ENCODE assay signal across 16 cellular contexts in genomic region chr20:62404761-62405107, GRCh38. TPM values are rescaled to one million over a fixed set of nuclear protein-coding genes. Genes with fewer than 3 reads are reported as not detected.
A peak's percentile ranks its signal among the peaks of the same experiment; 100 is the strongest.
DNase-seq lines count a peak whose midpoint lies in the region; ATAC-seq and TF ChIP-seq lines count a peak whose summit lies in the region.
"Had no signal": no experiment of that assay in that cellular context is flagged by ENCODE, and none has a peak within 500 bp of the region (broad histone marks: within the 10 kb centered on the region; RNA-seq: fewer than 3 reads in every experiment).

No MANE protein-coding gene starts in this region.

- no peak for ATAC-seq in activated naive CD8-positive, alpha-beta T cell treated with anti-CD3 and anti-CD28 coated beads, Interleukin-2, amount 50 U/mL, for 24 hours
- ATAC-seq in HG03520 (IDR thresholded peaks at IDR 0.05; ENCODE audit: unreplicated experiment): no peak

- H3K4ac ChIP-seq in neuronal stem cell (ENCODE audit: low read length): no peak overlapping the region

- H3K4me3 Mint-ChIP-seq in activated naive CD8-positive, alpha-beta T cell: peak overlapping the region; percentile 32
- H3K4me3 Mint-ChIP-seq in activated naive CD8-positive, alpha-beta T cell treated with anti-CD3 and anti-CD28 coated beads, Interleukin-2, amount 50 U/mL, for 24 hours: no peak overlapping the region
- H3K4me3 Mint-ChIP-seq in IgD-negative memory B cell: peak overlapping the region in 3 of 4 donors; percentile 16 to 66 (median 65)
- H3K4me3 Mint-ChIP-seq in activated T-helper 1 cell treated with anti-CD3 and anti-CD28 coated beads, Interleukin-12 subunit alpha, Interleukin-12 subunit beta, Interleukin-2, Interleukin-4 antibody, amounts not matched to agents 30 ng/mL and 10 ng/mL and 1 ng/mL, durations not matched to agents 14 hours and 24 hours and 36 hours: peak overlapping the region; percentile 84

- WGBS in neuronal stem cell (ENCODE audit: extremely low coverage in 2 of 2, insufficient read length in 2 of 2, insufficient replicate concordance in 1 of 2), 2 donors: no CpG with 5 or more reads among the region's 12 CpGs

- H3K9ac ChIP-seq in neuronal stem cell (ENCODE audit: low read depth, low read length, poor library complexity): peak overlapping the region; percentile 7

- no peak overlapping the region for H3K18ac ChIP-seq in neuronal stem cell (ENCODE audit: low read length)

- H3K23ac ChIP-seq in neuronal stem cell (ENCODE audit: low read depth, low read length, poor library complexity): peak overlapping the region; percentile 8

- H3K36me3 ChIP-seq in neuronal stem cell (replicated peaks in 1 of 2; ENCODE audit: control insufficient read depth in 2 of 2, insufficient read depth in 2 of 2, low read length in 2 of 2) (peaks cover 5 to 7% of the 10 kb centered on the region in 2 donors), brain microvascular endothelial cell (replicated peaks) (no peaks in the 10 kb centered on the region)

- H3K27ac ChIP-seq in neuronal stem cell (replicated peaks; ENCODE audit: low read length) (no peak overlapping the region), brain microvascular endothelial cell (no peak overlapping the region)
- H3K27ac ChIP-seq: C4-2B had no signal

- H2AK5ac ChIP-seq in neuronal stem cell (ENCODE audit: low read depth, low read length): peak overlapping the region; percentile 28

- H3K27me3 Mint-ChIP-seq in activated naive CD8-positive, alpha-beta T cell: no peaks in the 10 kb centered on the region
- no peaks in the 10 kb centered on the region for H3K27me3 Mint-ChIP-seq in activated naive CD8-positive, alpha-beta T cell treated with anti-CD3 and anti-CD28 coated beads, Interleukin-2, amount 50 U/mL, for 24 hours
- H3K27me3 Mint-ChIP-seq in IgD-negative memory B cell: no peaks in the 10 kb centered on the region
- H3K27me3 Mint-ChIP-seq in activated T-helper 1 cell treated with anti-CD3 and anti-CD28 coated beads, Interleukin-12 subunit alpha, Interleukin-12 subunit beta, Interleukin-2, Interleukin-4 antibody, amounts not matched to agents 30 ng/mL and 10 ng/mL and 1 ng/mL, durations not matched to agents 14 hours and 24 hours and 36 hours (ENCODE audit: insufficient read depth): no peaks in the 10 kb centered on the region

- H3K36me3 Mint-ChIP-seq in activated naive CD8-positive, alpha-beta T cell: no peaks in the 10 kb centered on the region
- no peaks in the 10 kb centered on the region for H3K36me3 Mint-ChIP-seq in activated naive CD8-positive, alpha-beta T cell treated with anti-CD3 and anti-CD28 coated beads, Interleukin-2, amount 50 U/mL, for 24 hours (ENCODE audit: low read depth)
- no peaks in the 10 kb centered on the region for H3K36me3 Mint-ChIP-seq in IgD-negative memory B cell
- peaks cover 7% of the 10 kb centered on the region for H3K36me3 Mint-ChIP-seq in activated T-helper 1 cell treated with anti-CD3 and anti-CD28 coated beads, Interleukin-12 subunit alpha, Interleukin-12 subunit beta, Interleukin-2, Interleukin-4 antibody, amounts not matched to agents 30 ng/mL and 10 ng/mL and 1 ng/mL, durations not matched to agents 14 hours and 24 hours and 36 hours (ENCODE audit: low read depth)

- H3K27me3 ChIP-seq in neuronal stem cell (ENCODE audit: control insufficient read depth in 3 of 3, insufficient read depth in 3 of 3, low read depth in 1 of 3, low read length in 3 of 3) (peaks cover 0 to 22% (median 4%) of the 10 kb centered on the region in 3 experiments), brain microvascular endothelial cell (replicated peaks) (no peaks in the 10 kb centered on the region)

- peak overlapping the region; percentile 31 for H2BK12ac ChIP-seq in neuronal stem cell (ENCODE audit: low read length)

- H3K79me1 ChIP-seq in neuronal stem cell (ENCODE audit: low read depth, low read length): peaks cover 21% of the 10 kb centered on the region

- no peak overlapping the region for H3K4me2 ChIP-seq in neuronal stem cell (ENCODE audit: insufficient read depth, low read length, poor library complexity, severe bottlenecking)

- no peak overlapping the region for H3K14ac ChIP-seq in neuronal stem cell (ENCODE audit: low read length)

- intact Hi-C loops in activated T-helper 1 cell treated with anti-CD3 and anti-CD28 coated beads, Interleukin-12 subunit alpha, Interleukin-12 subunit beta, Interleukin-2, Interleukin-4 antibody, amounts not matched to agents 30 ng/mL and 10 ng/mL and 1 ng/mL, durations not matched to agents 14 hours and 24 hours and 36 hours (cut with micrococcal nuclease): loop anchor here (5.0 kb wide), 3 partner anchors 213 to 458 kb away; partner anchors contain the start of genes LSM14B and TCFL5

- no peak overlapping the region for H3K4me3 ChIP-seq in neuronal stem cell (ENCODE audit: low read length in 2 of 2)
- H3K4me3 ChIP-seq in brain microvascular endothelial cell (ENCODE audit: low read depth, low read length): no peak overlapping the region

- peak overlapping the region; percentile 19 for H2BK15ac ChIP-seq in neuronal stem cell (ENCODE audit: low read length)

- in situ Hi-C loops in brain microvascular endothelial cell (cut with HindIII; ENCODE audit: low pct_ligation_motif_present, low sequenced_read_pairs): no loop called here

- H3K27ac Mint-ChIP-seq in activated naive CD8-positive, alpha-beta T cell: no peak overlapping the region
- H3K27ac Mint-ChIP-seq in activated naive CD8-positive, alpha-beta T cell treated with anti-CD3 and anti-CD28 coated beads, Interleukin-2, amount 50 U/mL, for 24 hours: no peak overlapping the region
- H3K27ac Mint-ChIP-seq in IgD-negative memory B cell: no peak overlapping the region
- no peak overlapping the region for H3K27ac Mint-ChIP-seq in activated T-helper 1 cell treated with anti-CD3 and anti-CD28 coated beads, Interleukin-12 subunit alpha, Interleukin-12 subunit beta, Interleukin-2, Interleukin-4 antibody, amounts not matched to agents 30 ng/mL and 10 ng/mL and 1 ng/mL, durations not matched to agents 14 hours and 24 hours and 36 hours

- peak overlapping the region; percentile 4 for H2BK120ac ChIP-seq in neuronal stem cell (ENCODE audit: low read depth, low read length)

- TF ChIP-seq CTCF in brain microvascular endothelial cell (IDR thresholded peaks at IDR 0.05; ENCODE audit: low read depth, low read length, missing control alignments): no peak

- H4K8ac ChIP-seq in neuronal stem cell (ENCODE audit: low read depth, low read length): no peak overlapping the region

- DNase-seq in activated naive CD8-positive, alpha-beta T cell treated with anti-CD3 and anti-CD28 coated beads, Interleukin-2, amount 50 U/mL, for 24 hours: no peak
- no peak for DNase-seq in activated T-helper 1 cell treated with anti-CD3 and anti-CD28 coated beads, Interleukin-12 subunit alpha, Interleukin-12 subunit beta, Interleukin-2, Interleukin-4 antibody, amounts not matched to agents 30 ng/mL and 10 ng/mL and 1 ng/mL, durations not matched to agents 14 hours and 24 hours and 36 hours (ENCODE audit: low spot score)
- DNase-seq in neuronal stem cell (ENCODE audit: low spot score) (no peak), brain microvascular endothelial cell (no peak), medulla oblongata (ENCODE audit: extremely low spot score) (no peak)
- DNase-seq: NCI-H1694, NCI-H2081, NCI-H2171, NCI-H345, NCI-H524 treated with DMSO at 0.1 percent for 48 hours had no signal

- peaks cover 22% of the 10 kb centered on the region for H3K4me1 Mint-ChIP-seq in activated naive CD8-positive, alpha-beta T cell (ENCODE audit: low read depth)
- H3K4me1 Mint-ChIP-seq in activated naive CD8-positive, alpha-beta T cell treated with anti-CD3 and anti-CD28 coated beads, Interleukin-2, amount 50 U/mL, for 24 hours: peaks cover 19% of the 10 kb centered on the region
- peaks cover 6 to 20% (median 17%) of the 10 kb centered on the region in 3 donors for H3K4me1 Mint-ChIP-seq in IgD-negative memory B cell
- peaks cover 10% of the 10 kb centered on the region for H3K4me1 Mint-ChIP-seq in activated T-helper 1 cell treated with anti-CD3 and anti-CD28 coated beads, Interleukin-12 subunit alpha, Interleukin-12 subunit beta, Interleukin-2, Interleukin-4 antibody, amounts not matched to agents 30 ng/mL and 10 ng/mL and 1 ng/mL, durations not matched to agents 14 hours and 24 hours and 36 hours (ENCODE audit: low read depth)

- H3K4me1 ChIP-seq in neuronal stem cell (ENCODE audit: control insufficient read depth in 2 of 2, insufficient read depth in 1 of 2, low read depth in 1 of 2, low read length in 2 of 2): peaks cover 9 to 16% of the 10 kb centered on the region in 2 donors

- H2BK5ac ChIP-seq in neuronal stem cell (ENCODE audit: low read length): peak overlapping the region; percentile 87

- H4K91ac ChIP-seq in neuronal stem cell (ENCODE audit: low read depth, low read length, poor library complexity): no peak overlapping the region

- H3K9me3 Mint-ChIP-seq in activated naive CD8-positive, alpha-beta T cell (ENCODE audit: low read depth): no peaks in the 10 kb centered on the region
- no peaks in the 10 kb centered on the region for H3K9me3 Mint-ChIP-seq in activated naive CD8-positive, alpha-beta T cell treated with anti-CD3 and anti-CD28 coated beads, Interleukin-2, amount 50 U/mL, for 24 hours
- no peaks in the 10 kb centered on the region for H3K9me3 Mint-ChIP-seq in IgD-negative memory B cell
- H3K9me3 Mint-ChIP-seq in activated T-helper 1 cell treated with anti-CD3 and anti-CD28 coated beads, Interleukin-12 subunit alpha, Interleukin-12 subunit beta, Interleukin-2, Interleukin-4 antibody, amounts not matched to agents 30 ng/mL and 10 ng/mL and 1 ng/mL, durations not matched to agents 14 hours and 24 hours and 36 hours: no peaks in the 10 kb centered on the region
- H3K9me3 Mint-ChIP-seq: H9 had no signal

- no peaks in the 10 kb centered on the region for H3K9me3 ChIP-seq in neuronal stem cell (replicated peaks in 1 of 2; ENCODE audit: control insufficient read depth in 2 of 2, insufficient read depth in 1 of 2, low read depth in 1 of 2, low read length in 2 of 2)

- H2AFZ ChIP-seq in neuronal stem cell (ENCODE audit: low read length): no peak overlapping the region

RNA-seq across cellular contexts. Expression of gene CABLES2, which starts 2.4 kb away (rescaled TPM):
- 1.1 TPM for polyA plus RNA-seq in IgD-negative memory B cell
- 12.9 and 15.7 TPM in 2 replicates for total RNA-seq in activated T-helper 1 cell treated with anti-CD3 and anti-CD28 coated beads, Interleukin-12 subunit alpha, Interleukin-12 subunit beta, Interleukin-2, Interleukin-4 antibody, amounts not matched to agents 30 ng/mL and 10 ng/mL and 1 ng/mL, durations not matched to agents 14 hours and 24 hours and 36 hours
- 15.0 TPM for polyA plus RNA-seq in neuronal stem cell (2013, experiment 1 of 2)
- polyA plus RNA-seq in neuronal stem cell (2013, experiment 2 of 2): 14.9 TPM

RNA-seq across cellular contexts. Expression of gene RPS21, which starts 17.8 kb away (rescaled TPM):
- polyA plus RNA-seq in IgD-negative memory B cell: 3,148 TPM
- total RNA-seq in activated T-helper 1 cell treated with anti-CD3 and anti-CD28 coated beads, Interleukin-12 subunit alpha, Interleukin-12 subunit beta, Interleukin-2, Interleukin-4 antibody, amounts not matched to agents 30 ng/mL and 10 ng/mL and 1 ng/mL, durations not matched to agents 14 hours and 24 hours and 36 hours: 1,907 and 1,920 TPM in 2 replicates
- polyA plus RNA-seq in neuronal stem cell (2013, experiment 1 of 2): 3,158 TPM
- polyA plus RNA-seq in neuronal stem cell (2013, experiment 2 of 2): 3,117 TPM

RNA-seq across cellular contexts. Expression of gene RBBP8NL, which starts 22.6 kb away (rescaled TPM):
- polyA plus RNA-seq in IgD-negative memory B cell: not detected
- not detected in 2 replicates for total RNA-seq in activated T-helper 1 cell treated with anti-CD3 and anti-CD28 coated beads, Interleukin-12 subunit alpha, Interleukin-12 subunit beta, Interleukin-2, Interleukin-4 antibody, amounts not matched to agents 30 ng/mL and 10 ng/mL and 1 ng/mL, durations not matched to agents 14 hours and 24 hours and 36 hours
- not detected for polyA plus RNA-seq in neuronal stem cell (2013, experiment 1 of 2)
- polyA plus RNA-seq in neuronal stem cell (2013, experiment 2 of 2): not detected
- total RNA-seq: MCF 10A had no signal

RNA-seq across cellular contexts. Expression of gene LAMA5, which starts 37.6 kb away (rescaled TPM):
- 10.1 TPM for polyA plus RNA-seq in IgD-negative memory B cell
- 0.83 and 1.2 TPM in 2 replicates for total RNA-seq in activated T-helper 1 cell treated with anti-CD3 and anti-CD28 coated beads, Interleukin-12 subunit alpha, Interleukin-12 subunit beta, Interleukin-2, Interleukin-4 antibody, amounts not matched to agents 30 ng/mL and 10 ng/mL and 1 ng/mL, durations not matched to agents 14 hours and 24 hours and 36 hours
- polyA plus RNA-seq in neuronal stem cell (2013, experiment 1 of 2): 59.5 TPM
- polyA plus RNA-seq in neuronal stem cell (2013, experiment 2 of 2): 57.4 TPM
